ENCODE assay signal across 14 cellular contexts in genomic region chr12:113863455-113863845, GRCh38.
DNase-seq lines count a peak whose midpoint lies in the region; ATAC-seq and TF ChIP-seq lines count a peak whose summit lies in the region.
"Had no signal": no experiment of that assay in that cellular context is flagged by ENCODE, and none has a peak within 500 bp of the region (broad histone marks: within the 10 kb centered on the region; RNA-seq: fewer than 3 reads in every experiment).

No MANE protein-coding gene starts in this region.

- H3K4me1 ChIP-seq in ES-I3 (ENCODE audit: insufficient read depth, low read length) (peaks cover 34% of the 10 kb centered on the region), neuronal stem cell (ENCODE audit: control insufficient read depth in 2 of 2, insufficient read depth in 1 of 2, low read depth in 1 of 2, low read length in 2 of 2) (peaks cover 38 to 47% of the 10 kb centered on the region in 2 donors), esophagus squamous epithelium (peaks cover 0 to 59% (median 17%) of the 10 kb centered on the region in 3 donors), psoas muscle (no peaks in the 10 kb centered on the region)

- peak overlapping the region; percentile 92 for H3K18ac ChIP-seq in neuronal stem cell (ENCODE audit: low read length)

- no peak overlapping the region for H4K8ac ChIP-seq in neuronal stem cell (ENCODE audit: low read depth, low read length)

- intact Hi-C loops in esophagus squamous epithelium (cut with DNase I) (no loop called here), psoas muscle (cut with DNase I) (no loop called here)

- no peak overlapping the region for H3K27ac Mint-ChIP-seq in T-helper 17 cell
- H3K27ac Mint-ChIP-seq: progenitor cell of endocrine pancreas had no signal

- H3K14ac ChIP-seq in neuronal stem cell (ENCODE audit: low read length), result no peak overlapping the region

- H3K36me3 Mint-ChIP-seq in T-helper 17 cell (ENCODE audit: low read depth), result peaks cover 2% of the 10 kb centered on the region

- H3K4me3 Mint-ChIP-seq in T-helper 17 cell, result no peak overlapping the region

- no peak for TF ChIP-seq POLR2A in NB4 (IDR thresholded peaks at IDR 0.05; ENCODE audit: extremely low read depth, insufficient read length)
- no peak for TF ChIP-seq POLR2A in esophagus squamous epithelium (IDR thresholded peaks at IDR 0.05)

- no CpG with 5 or more reads among the region's 2 CpGs for WGBS in neuronal stem cell (ENCODE audit: extremely low coverage in 2 of 2, insufficient read length in 2 of 2, insufficient replicate concordance in 1 of 2), 2 donors
- WGBS in esophagus squamous epithelium, 2 donors, result 26 to 30% methylated on average over 2 of the region's 2 CpGs
- WGBS in psoas muscle, 3 donors, result 62 to 86% (median 73%) methylated on average over 2 of the region's 2 CpGs

- H3K4me3 ChIP-seq in NB4 (ENCODE audit: low read depth, low read length) (peak overlapping the region; percentile 33), epithelial cell of esophagus (ENCODE audit: low read length) (no peak overlapping the region), neuronal stem cell (ENCODE audit: low read length in 2 of 2) (no peak overlapping the region), esophagus squamous epithelium (no peak overlapping the region), psoas muscle (no peak overlapping the region)
- H3K4me3 ChIP-seq: GM23248, MG63 had no signal

- H3K4me1 Mint-ChIP-seq in T-helper 17 cell, result peaks cover 11% of the 10 kb centered on the region

- H4K91ac ChIP-seq in neuronal stem cell (ENCODE audit: low read depth, low read length, poor library complexity), result no peak overlapping the region

- no peak overlapping the region for H3K23ac ChIP-seq in neuronal stem cell (ENCODE audit: low read depth, low read length, poor library complexity)

- no peak overlapping the region for H3K4me2 ChIP-seq in neuronal stem cell (ENCODE audit: insufficient read depth, low read length, poor library complexity, severe bottlenecking)

- no peaks in the 10 kb centered on the region for H3K79me1 ChIP-seq in neuronal stem cell (ENCODE audit: low read depth, low read length)

- 0 out of 2 replicates have a peak overlapping the region, but pooled peaks have one; percentile 19 for H3K9ac ChIP-seq in ES-I3 (ENCODE audit: low read depth, low read length)
- H3K9ac ChIP-seq in neuronal stem cell (ENCODE audit: low read depth, low read length, poor library complexity), result no peak overlapping the region
- H3K9ac ChIP-seq: GM23248 had no signal

- H2BK120ac ChIP-seq in neuronal stem cell (ENCODE audit: low read depth, low read length), result no peak overlapping the region

- H3K36me3 ChIP-seq in ES-I3 (ENCODE audit: insufficient read depth, low read length), result no peaks in the 10 kb centered on the region
- no peaks in the 10 kb centered on the region for H3K36me3 ChIP-seq in neuronal stem cell (replicated peaks in 1 of 2; ENCODE audit: control insufficient read depth in 2 of 2, insufficient read depth in 2 of 2, low read length in 2 of 2)
- H3K36me3 ChIP-seq in esophagus squamous epithelium, result peaks cover 0 to 18% (median 2%) of the 10 kb centered on the region in 3 donors
- peaks cover 0 to under 1% of the 10 kb centered on the region in 2 donors for H3K36me3 ChIP-seq in psoas muscle (ENCODE audit: insufficient read depth in 1 of 2, low read depth in 1 of 2)
- H3K36me3 ChIP-seq: MG63 had no signal

- no peaks in the 10 kb centered on the region for H3K27me3 Mint-ChIP-seq in T-helper 17 cell

- no peak for ATAC-seq in T-helper 17 cell
- no peak for ATAC-seq in psoas muscle

- H3K27ac ChIP-seq in neuronal stem cell (replicated peaks; ENCODE audit: low read length), result peak overlapping the region; percentile 18
- H3K27ac ChIP-seq in esophagus squamous epithelium, result peak overlapping the region in 1 of 4 donors; percentile 5
- H3K27ac ChIP-seq in psoas muscle, result no peak overlapping the region
- H3K27ac ChIP-seq: C4-2B, GM23248 had no signal

- H3K9me3 ChIP-seq in ES-I3 (ENCODE audit: control insufficient read depth, insufficient read depth, low read length) (no peaks in the 10 kb centered on the region), neuronal stem cell (replicated peaks in 1 of 2; ENCODE audit: control insufficient read depth in 2 of 2, insufficient read depth in 1 of 2, low read depth in 1 of 2, low read length in 2 of 2) (no peaks in the 10 kb centered on the region), T-helper 17 cell (ENCODE audit: control insufficient read depth, low read length, poor library complexity, severe bottlenecking) (no peaks in the 10 kb centered on the region), esophagus squamous epithelium (no peaks in the 10 kb centered on the region), psoas muscle (no peaks in the 10 kb centered on the region)
- H3K9me3 ChIP-seq: MG63 had no signal

- no peak overlapping the region for H3K4ac ChIP-seq in neuronal stem cell (ENCODE audit: low read length)

- H2AFZ ChIP-seq in neuronal stem cell (ENCODE audit: low read length), result peak overlapping the region; percentile 50
- H2AFZ ChIP-seq: GM23248 had no signal

- H3K27me3 ChIP-seq in neuronal stem cell (ENCODE audit: control insufficient read depth in 3 of 3, insufficient read depth in 3 of 3, low read depth in 1 of 3, low read length in 3 of 3) (no peaks in the 10 kb centered on the region), esophagus squamous epithelium (no peaks in the 10 kb centered on the region), psoas muscle (ENCODE audit: insufficient read depth in 3 of 3, low read length in 2 of 3) (no peaks in the 10 kb centered on the region)
- H3K27me3 ChIP-seq: MG63 had no signal

- no peak for DNase-seq in NB4 (ENCODE audit: low read depth)
- DNase-seq in epithelial cell of esophagus (ENCODE audit: low read depth), result peak; percentile 14
- no peak for DNase-seq in neuronal stem cell (ENCODE audit: low spot score)
- DNase-seq in NCI-H446 (lab: John Stamatoyannopoulos, UW), result no peak
- no peak for DNase-seq in T-helper 17 cell
- DNase-seq in esophagus squamous epithelium (lab: John Stamatoyannopoulos, UW), result no peak
- no peak for DNase-seq in psoas muscle
- DNase-seq: activated T-cell treated with anti-CD3 and anti-CD28 coated beads for 4 hours, cortex of kidney had no signal

- H2BK12ac ChIP-seq in neuronal stem cell (ENCODE audit: low read length), result no peak overlapping the region

- no peak overlapping the region for H2AK5ac ChIP-seq in neuronal stem cell (ENCODE audit: low read depth, low read length)

- H2BK15ac ChIP-seq in neuronal stem cell (ENCODE audit: low read length), result peak overlapping the region; percentile 13

- TF ChIP-seq CTCF in NB4 (IDR thresholded peaks at IDR 0.05; ENCODE audit: low read depth, low read length), result no peak
- TF ChIP-seq CTCF in epithelial cell of esophagus (IDR thresholded peaks at IDR 0.05; ENCODE audit: insufficient read depth, low read depth, low read length, missing control alignments), result no peak
- TF ChIP-seq CTCF in esophagus squamous epithelium (IDR thresholded peaks at IDR 0.05), result no peak
- no peak for TF ChIP-seq CTCF in psoas muscle (IDR thresholded peaks at IDR 0.05)

- no peak overlapping the region for H2BK5ac ChIP-seq in neuronal stem cell (ENCODE audit: low read length)
